In the genomic region with DNA sequence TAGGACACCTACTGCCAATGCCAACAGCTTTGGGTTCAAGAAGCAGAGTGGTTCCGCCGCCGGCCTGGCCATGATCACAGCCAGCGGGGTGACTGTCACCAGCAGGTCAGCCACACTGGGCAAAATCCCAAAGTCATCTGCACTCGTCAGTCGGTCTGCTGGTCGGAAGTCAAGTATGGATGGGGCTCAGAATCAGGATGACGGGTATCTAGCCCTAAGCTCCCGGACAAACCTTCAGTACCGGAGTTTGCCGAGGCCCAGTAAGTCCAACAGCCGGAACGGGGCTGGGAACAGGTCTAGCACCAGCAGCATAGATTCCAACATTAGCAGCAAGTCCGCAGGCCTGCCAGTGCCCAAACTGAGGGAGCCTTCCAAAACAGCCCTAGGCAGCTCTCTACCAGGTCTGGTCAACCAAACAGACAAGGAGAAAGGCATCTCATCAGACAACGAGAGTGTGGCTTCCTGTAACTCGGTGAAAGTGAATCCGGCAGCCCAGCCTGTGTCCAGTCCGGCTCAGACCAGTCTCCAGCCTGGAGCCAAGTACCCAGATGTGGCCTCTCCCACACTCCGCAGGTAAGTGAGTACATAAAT, we compare ENCODE assay signal across 24 cellular contexts.
A peak's percentile ranks its signal among the peaks of the same experiment; 100 is the strongest.
DNase-seq lines count a peak whose midpoint lies in the region; ATAC-seq and TF ChIP-seq lines count a peak whose summit lies in the region.
"Had no signal": no experiment of that assay in that cellular context is flagged by ENCODE, and none has a peak within 500 bp of the region (broad histone marks: within the 10 kb centered on the region; RNA-seq: fewer than 3 reads in every experiment).

No MANE protein-coding gene starts in this region.

- H3K9me3 ChIP-seq in right cardiac atrium (ENCODE audit: control insufficient read depth, low read length) = no peaks in the 10 kb centered on the region
- H3K9me3 ChIP-seq in upper lobe of right lung = no peaks in the 10 kb centered on the region
- H3K9me3 ChIP-seq in OCI-LY7 (ENCODE audit: low read length) = no peaks in the 10 kb centered on the region

- H3K4me1 ChIP-seq in right cardiac atrium (ENCODE audit: control insufficient read depth, insufficient read depth, low read length) (peaks cover 12% of the 10 kb centered on the region), upper lobe of right lung (peaks cover 5% of the 10 kb centered on the region), OCI-LY7 (ENCODE audit: insufficient read depth, low read length, poor library complexity, severe bottlenecking) (no peaks in the 10 kb centered on the region)

- no peaks in the 10 kb centered on the region for H4K20me1 ChIP-seq in OCI-LY7 (ENCODE audit: insufficient read depth, low read length)

- ATAC-seq in SK-N-SH treated with all-trans-retinoic acid at 6 μM for 48 hours (peak; percentile 4; the same call in 1 of the 3 replicates), right cardiac atrium (peak; percentile 25 to 39), upper lobe of right lung (peak; percentile 28), HG02970 (IDR thresholded peaks at IDR 0.05; ENCODE audit: low FRiP score, unreplicated experiment) (no peak)
- ATAC-seq: WTC11 had no signal

- H3K27me3 ChIP-seq in right cardiac atrium (ENCODE audit: control insufficient read depth, insufficient read depth) (no peaks in the 10 kb centered on the region), upper lobe of right lung (no peaks in the 10 kb centered on the region)
- H3K27me3 ChIP-seq: dorsolateral prefrontal cortex had no signal

- no peaks in the 10 kb centered on the region for H3K9me2 ChIP-seq in OCI-LY7 (ENCODE audit: insufficient read depth, low read length)

- no peak overlapping the region for H3K4me2 ChIP-seq in OCI-LY7 (ENCODE audit: low read length)

- 66% methylated on average over 19 of the region's 19 CpGs for WGBS in right cardiac atrium

- BruUV-seq in OCI-LY7 (replicated peaks; lab: Mats Ljungman, UMichigan) = no TSS peak

- CTCF ChIA-PET in OCI-LY7 (lab: Charles Lee; ENCODE audit: unreplicated experiment) = no interaction called here

- peak overlapping the region; percentile 27 to 71 for H3K27ac ChIP-seq in coronary artery
- H3K27ac ChIP-seq in right cardiac atrium (ENCODE audit: low read length) = peak overlapping the region; percentile 53
- H3K27ac ChIP-seq in upper lobe of right lung = no peak overlapping the region
- no peak overlapping the region for H3K27ac ChIP-seq in OCI-LY7 (ENCODE audit: low read depth, low read length, poor library complexity, severe bottlenecking)

- DNase-seq in coronary artery (ENCODE audit: low spot score) (no peak), right cardiac atrium (peak in 2 of 3 donors; percentile 60 to 75), upper lobe of right lung (no peak), NAMALWA (ENCODE audit: low spot score) (no peak), OCI-LY7 (ENCODE audit: low spot score) (no peak)
- DNase-seq: activated CD4-positive, alpha-beta T cell treated with anti-CD3 and anti-CD28 coated beads, Interleukin-2, amount 50 U/mL, for 1 hour; activated naive CD4-positive, alpha-beta T cell treated with anti-CD3 and anti-CD28 coated beads for 36 hours; amniotic stem cell; CD4-positive, alpha-beta memory T cell; central memory CD4-positive, alpha-beta T cell; DMS 273 treated with DMSO at 0.1 percent for 48 hours; GDM1; GOT3; naive B cell; NCI-H1092; NCI-H1930; NCI-H526 treated with DMSO at 0.1 percent for 48 hours; retina; stimulated activated CD4-positive, alpha-beta T cell treated with anti-CD3 and anti-CD28 coated beads, Interleukin-4, amount 100 ng/mL, for 4 hours; stimulated activated naive CD4-positive, alpha-beta T cell had no signal

- intact Hi-C loops in right cardiac atrium (cut with DNase I) = no loop called here
- intact Hi-C loops in upper lobe of right lung (cut with DNase I) = no loop called here
- intact Hi-C loops in OCI-LY7 (cut with micrococcal nuclease; ENCODE audit: unreplicated experiment) = no loop called here

- H2AFZ ChIP-seq in OCI-LY7 (ENCODE audit: low read length) = no peak overlapping the region

- H3K4me3 ChIP-seq in coronary artery (no peak overlapping the region), right cardiac atrium (ENCODE audit: low read length) (peak overlapping the region; percentile 4), upper lobe of right lung (no peak overlapping the region), OCI-LY7 (ENCODE audit: low read depth, low read length, poor library complexity, severe bottlenecking) (no peak overlapping the region)
- H3K4me3 ChIP-seq: dorsolateral prefrontal cortex had no signal

- H3K79me2 ChIP-seq in OCI-LY7 (ENCODE audit: insufficient read depth, low read depth, low read length) = no peaks in the 10 kb centered on the region

- TF ChIP-seq CTCF in coronary artery (IDR thresholded peaks at IDR 0.05) (no peak), upper lobe of right lung (IDR thresholded peaks at IDR 0.05) (no peak), OCI-LY7 (conservative IDR thresholded peaks at IDR 0.05; ENCODE audit: low read length) (no peak)

- H3K36me3 ChIP-seq in upper lobe of right lung (no peaks in the 10 kb centered on the region), OCI-LY7 (ENCODE audit: insufficient read depth, low read length) (no peaks in the 10 kb centered on the region)

- POLR2A ChIA-PET in OCI-LY7 (lab: Charles Lee) = interaction anchor here (0.7 kb wide), 1 partner anchor 11 kb away, joined by 3 read pairs; no protein-coding TSS in a partner anchor

TF ChIP-seq in SK-N-SH treated with all-trans-retinoic acid at 6 μM for 48 hours, 23 proteins besides CTCF, POLR2A, EP300 and RAD21 (continues in another document):
- no peak for TF ChIP-seq OSR1 (CRISPR knock-in tag; IDR thresholded peaks at IDR 0.05)
- no peak for TF ChIP-seq ARNTL (CRISPR knock-in tag; IDR thresholded peaks at IDR 0.05; ENCODE audit: borderline replicate concordance, low read depth)
- TF ChIP-seq, protein P1, sequence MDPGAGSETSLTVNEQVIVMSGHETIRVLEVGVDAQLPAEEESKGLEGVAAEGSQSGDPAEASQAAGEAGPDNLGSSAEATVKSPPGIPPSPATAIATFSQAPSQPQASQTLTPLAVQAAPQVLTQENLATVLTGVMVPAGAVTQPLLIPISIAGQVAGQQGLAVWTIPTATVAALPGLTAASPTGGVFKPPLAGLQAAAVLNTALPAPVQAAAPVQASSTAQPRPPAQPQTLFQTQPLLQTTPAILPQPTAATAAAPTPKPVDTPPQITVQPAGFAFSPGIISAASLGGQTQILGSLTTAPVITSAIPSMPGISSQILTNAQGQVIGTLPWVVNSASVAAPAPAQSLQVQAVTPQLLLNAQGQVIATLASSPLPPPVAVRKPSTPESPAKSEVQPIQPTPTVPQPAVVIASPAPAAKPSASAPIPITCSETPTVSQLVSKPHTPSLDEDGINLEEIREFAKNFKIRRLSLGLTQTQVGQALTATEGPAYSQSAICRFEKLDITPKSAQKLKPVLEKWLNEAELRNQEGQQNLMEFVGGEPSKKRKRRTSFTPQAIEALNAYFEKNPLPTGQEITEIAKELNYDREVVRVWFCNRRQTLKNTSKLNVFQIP (CRISPR knock-in tag; IDR thresholded peaks at IDR 0.05; ENCODE audit: borderline replicate concordance, low read depth) = no peak
- TF ChIP-seq, protein P2, sequence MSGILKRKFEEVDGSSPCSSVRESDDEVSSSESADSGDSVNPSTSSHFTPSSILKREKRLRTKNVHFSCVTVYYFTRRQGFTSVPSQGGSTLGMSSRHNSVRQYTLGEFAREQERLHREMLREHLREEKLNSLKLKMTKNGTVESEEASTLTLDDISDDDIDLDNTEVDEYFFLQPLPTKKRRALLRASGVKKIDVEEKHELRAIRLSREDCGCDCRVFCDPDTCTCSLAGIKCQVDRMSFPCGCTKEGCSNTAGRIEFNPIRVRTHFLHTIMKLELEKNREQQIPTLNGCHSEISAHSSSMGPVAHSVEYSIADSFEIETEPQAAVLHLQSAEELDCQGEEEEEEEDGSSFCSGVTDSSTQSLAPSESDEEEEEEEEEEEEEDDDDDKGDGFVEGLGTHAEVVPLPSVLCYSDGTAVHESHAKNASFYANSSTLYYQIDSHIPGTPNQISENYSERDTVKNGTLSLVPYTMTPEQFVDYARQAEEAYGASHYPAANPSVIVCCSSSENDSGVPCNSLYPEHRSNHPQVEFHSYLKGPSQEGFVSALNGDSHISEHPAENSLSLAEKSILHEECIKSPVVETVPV (CRISPR knock-in tag; IDR thresholded peaks at IDR 0.05) = no peak
- TF ChIP-seq, protein P3, sequence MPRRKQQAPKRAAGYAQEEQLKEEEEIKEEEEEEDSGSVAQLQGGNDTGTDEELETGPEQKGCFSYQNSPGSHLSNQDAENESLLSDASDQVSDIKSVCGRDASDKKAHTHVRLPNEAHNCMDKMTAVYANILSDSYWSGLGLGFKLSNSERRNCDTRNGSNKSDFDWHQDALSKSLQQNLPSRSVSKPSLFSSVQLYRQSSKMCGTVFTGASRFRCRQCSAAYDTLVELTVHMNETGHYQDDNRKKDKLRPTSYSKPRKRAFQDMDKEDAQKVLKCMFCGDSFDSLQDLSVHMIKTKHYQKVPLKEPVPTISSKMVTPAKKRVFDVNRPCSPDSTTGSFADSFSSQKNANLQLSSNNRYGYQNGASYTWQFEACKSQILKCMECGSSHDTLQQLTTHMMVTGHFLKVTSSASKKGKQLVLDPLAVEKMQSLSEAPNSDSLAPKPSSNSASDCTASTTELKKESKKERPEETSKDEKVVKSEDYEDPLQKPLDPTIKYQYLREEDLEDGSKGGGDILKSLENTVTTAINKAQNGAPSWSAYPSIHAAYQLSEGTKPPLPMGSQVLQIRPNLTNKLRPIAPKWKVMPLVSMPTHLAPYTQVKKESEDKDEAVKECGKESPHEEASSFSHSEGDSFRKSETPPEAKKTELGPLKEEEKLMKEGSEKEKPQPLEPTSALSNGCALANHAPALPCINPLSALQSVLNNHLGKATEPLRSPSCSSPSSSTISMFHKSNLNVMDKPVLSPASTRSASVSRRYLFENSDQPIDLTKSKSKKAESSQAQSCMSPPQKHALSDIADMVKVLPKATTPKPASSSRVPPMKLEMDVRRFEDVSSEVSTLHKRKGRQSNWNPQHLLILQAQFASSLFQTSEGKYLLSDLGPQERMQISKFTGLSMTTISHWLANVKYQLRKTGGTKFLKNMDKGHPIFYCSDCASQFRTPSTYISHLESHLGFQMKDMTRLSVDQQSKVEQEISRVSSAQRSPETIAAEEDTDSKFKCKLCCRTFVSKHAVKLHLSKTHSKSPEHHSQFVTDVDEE (CRISPR knock-in tag; IDR thresholded peaks at IDR 0.05) = no peak

Comparison
In these comparisons a context has a peak if more than half of its experiments do, and no peak if none do; other contexts are left out.
1. DNase-seq: peak in right cardiac atrium (2 of 3); none in coronary artery (single experiment), upper lobe of right lung (single experiment), NAMALWA (single experiment) and OCI-LY7 (single experiment).
2. H3K27ac ChIP-seq: peak in coronary artery (2 of 2) and right cardiac atrium (single experiment); none in upper lobe of right lung (single experiment) and OCI-LY7 (single experiment).